ENCODE assay signal across 25 cellular contexts in the genomic region with DNA sequence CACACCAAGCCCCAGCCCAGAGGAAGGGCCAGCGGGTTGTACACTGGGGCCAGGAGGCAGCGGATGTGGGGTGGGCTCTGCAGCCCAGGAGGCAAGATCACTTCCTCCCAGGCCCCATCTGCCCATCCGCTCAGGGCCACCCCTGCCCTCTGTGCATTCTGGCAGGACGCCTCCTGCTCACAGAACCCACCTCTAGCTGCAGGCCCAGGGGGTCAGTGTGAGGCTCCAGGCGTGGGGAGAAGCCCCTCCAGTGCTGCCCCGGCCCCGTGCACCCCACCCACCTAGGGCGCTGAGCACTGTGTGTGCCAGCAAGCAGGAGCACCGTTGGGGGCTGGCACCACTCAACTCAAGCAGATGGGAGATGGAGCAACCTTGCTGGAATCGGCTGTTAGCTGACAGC.
"Had no signal": no experiment of that assay in that cellular context is flagged by ENCODE, and none has a peak within 500 bp of the region (broad histone marks: within the 10 kb centered on the region; RNA-seq: fewer than 3 reads in every experiment).

No MANE protein-coding gene starts in this region.

- H3K27me3 Mint-ChIP-seq: activated CD4-positive, alpha-beta T cell treated with anti-CD3 and anti-CD28 coated beads, Interleukin-2, amount 10 ng/mL, durations not matched to agents 7 days and 5 days; activated naive CD8-positive, alpha-beta T cell treated with anti-CD3 and anti-CD28 coated beads, Interleukin-2, amount 10 ng/mL, durations not matched to agents 7 days and 5 days; activated T-cell treated with anti-CD3 and anti-CD28 coated beads, Interleukin-2, amount 50 U/mL, for 24 hours; naive thymus-derived CD4-positive, alpha-beta T cell; stimulated activated naive CD8-positive, alpha-beta T cell treated with anti-CD3 and anti-CD28 coated beads, Interleukin-15, Interleukin-2, amounts not matched to agents 100 ng/mL and 50 ng/mL, for 24 hours had no signal

- ATAC-seq: activated CD4-positive, CD25-positive, alpha-beta regulatory T cell treated with anti-CD3 and anti-CD28 coated beads, Interleukin-2, amount 50 U/mL, for 24 hours; activated CD8-positive, alpha-beta T cell treated with anti-CD3 and anti-CD28 coated beads, Interleukin-2, amount 10 ng/mL, durations not matched to agents 7 days and 5 days; body of pancreas; foreskin keratinocyte; left lobe of liver; mucosa of descending colon; naive thymus-derived CD4-positive, alpha-beta T cell; pancreas had no signal

- H3K9me3 ChIP-seq: body of pancreas, mucosa of descending colon, neutrophil, pancreas, suprapubic skin, transverse colon, vagina had no signal

- H3K4me3 ChIP-seq: body of pancreas, mucosa of descending colon, pancreas, suprapubic skin, transverse colon, vagina had no signal

- H3K36me3 ChIP-seq: neutrophil, pancreas, suprapubic skin, transverse colon, vagina had no signal

- H3K27ac ChIP-seq: body of pancreas, foreskin keratinocyte, neutrophil, pancreas, suprapubic skin, transverse colon, vagina had no signal

- H3K4me3 Mint-ChIP-seq: activated CD4-positive, alpha-beta T cell treated with anti-CD3 and anti-CD28 coated beads, Interleukin-2, amount 10 ng/mL, durations not matched to agents 7 days and 5 days; activated CD8-positive, alpha-beta T cell treated with anti-CD3 and anti-CD28 coated beads, Interleukin-2, amount 10 ng/mL, durations not matched to agents 7 days and 5 days; activated naive CD8-positive, alpha-beta T cell treated with anti-CD3 and anti-CD28 coated beads, Interleukin-2, amount 10 ng/mL, durations not matched to agents 7 days and 5 days; activated T-cell treated with anti-CD3 and anti-CD28 coated beads, Interleukin-2, amount 50 U/mL, for 24 hours; naive thymus-derived CD4-positive, alpha-beta T cell; stimulated activated naive CD8-positive, alpha-beta T cell treated with anti-CD3 and anti-CD28 coated beads, Interleukin-15, Interleukin-2, amounts not matched to agents 100 ng/mL and 50 ng/mL, for 24 hours; T-helper 1 cell treated with Interleukin-12 subunit alpha and Interleukin-12 subunit beta and Interleukin-4 antibody, amounts not matched to agents 30 μg/mL and 1 μg/mL, for 36 hours had no signal

- H3K27ac Mint-ChIP-seq: activated CD4-positive, alpha-beta T cell treated with anti-CD3 and anti-CD28 coated beads, Interleukin-2, amount 10 ng/mL, durations not matched to agents 7 days and 5 days; activated CD8-positive, alpha-beta T cell treated with anti-CD3 and anti-CD28 coated beads, Interleukin-2, amount 10 ng/mL, durations not matched to agents 7 days and 5 days; activated T-cell treated with anti-CD3 and anti-CD28 coated beads, Interleukin-2, amount 50 U/mL, for 24 hours; activated T-helper 2 cell treated with anti-CD3 and anti-CD28 coated beads, Interferon-gamma antibody, Interleukin-2, Interleukin-4, amounts not matched to agents 10 μg/mL and 5 μg/mL and 100 μg/mL, durations not matched to agents 14 hours and 24 hours and 36 hours; stimulated activated naive CD8-positive, alpha-beta T cell treated with anti-CD3 and anti-CD28 coated beads, Interleukin-15, Interleukin-2, amounts not matched to agents 100 ng/mL and 50 ng/mL, for 24 hours; T-helper 1 cell treated with Interleukin-12 subunit alpha and Interleukin-12 subunit beta and Interleukin-4 antibody, amounts not matched to agents 30 μg/mL and 1 μg/mL, for 36 hours had no signal

- DNase-seq: activated CD4-positive, alpha-beta T cell treated with anti-CD3 and anti-CD28 coated beads, Interleukin-2, amount 10 ng/mL, durations not matched to agents 7 days and 5 days; activated CD8-positive, alpha-beta T cell treated with anti-CD3 and anti-CD28 coated beads, Interleukin-2, amount 10 ng/mL, durations not matched to agents 7 days and 5 days; activated naive CD4-positive, alpha-beta T cell treated with Interleukin-2 at 50 U/mL for 16 hours; activated T-cell treated with anti-CD3 and anti-CD28 coated beads, Interleukin-2, amount 50 U/mL, for 24 hours; amygdala; caudate nucleus; foreskin keratinocyte; hypothalamus; islet precursor cell; mesenchymal stem cell; naive thymus-derived CD4-positive, alpha-beta T cell; stimulated activated CD4-positive, alpha-beta T cell treated with anti-CD3 and anti-CD28 coated beads, Interleukin-12 subunit alpha, Interleukin-12 subunit beta, amount 100 ng/mL, for 4 hours; transverse colon had no signal

- H3K4me1 ChIP-seq: body of pancreas, foreskin keratinocyte, pancreas had no signal

- H3K9me3 Mint-ChIP-seq: activated CD4-positive, alpha-beta T cell treated with anti-CD3 and anti-CD28 coated beads, Interleukin-2, amount 10 ng/mL, durations not matched to agents 7 days and 5 days; activated naive CD8-positive, alpha-beta T cell treated with anti-CD3 and anti-CD28 coated beads, Interleukin-2, amount 10 ng/mL, durations not matched to agents 7 days and 5 days; activated T-cell treated with anti-CD3 and anti-CD28 coated beads, Interleukin-2, amount 50 U/mL, for 24 hours; activated T-helper 2 cell treated with anti-CD3 and anti-CD28 coated beads, Interferon-gamma antibody, Interleukin-2, Interleukin-4, amounts not matched to agents 10 μg/mL and 5 μg/mL and 100 μg/mL, durations not matched to agents 14 hours and 24 hours and 36 hours; naive thymus-derived CD4-positive, alpha-beta T cell; stimulated activated naive CD8-positive, alpha-beta T cell treated with anti-CD3 and anti-CD28 coated beads, Interleukin-15, Interleukin-2, amounts not matched to agents 100 ng/mL and 50 ng/mL, for 24 hours; T-helper 1 cell treated with Interleukin-12 subunit alpha and Interleukin-12 subunit beta and Interleukin-4 antibody, amounts not matched to agents 30 μg/mL and 1 μg/mL, for 36 hours had no signal

- H3K27me3 ChIP-seq: body of pancreas, foreskin keratinocyte, pancreas, suprapubic skin, transverse colon, vagina had no signal
